ENCODE assay signal across 24 cellular contexts in genomic region chr4:122822466-122822865, GRCh38. TPM values are rescaled to one million over a fixed set of nuclear protein-coding genes. Genes with fewer than 3 reads are reported as not detected.
DNase-seq lines count a peak whose midpoint lies in the region; ATAC-seq, FAIRE-seq and TF ChIP-seq lines count a peak whose summit lies in the region.
"Had no signal": no experiment of that assay in that cellular context is flagged by ENCODE, and none has a peak within 500 bp of the region (broad histone marks: within the 10 kb centered on the region; RNA-seq: fewer than 3 reads in every experiment).

No MANE protein-coding gene starts in this region.

- H3K27me3 ChIP-seq in K562 (ENCODE audit: control insufficient read depth in 2 of 2, insufficient read depth in 2 of 2, low read length in 2 of 2): no peaks in the 10 kb centered on the region
- peaks cover 2 to 8% of the 10 kb centered on the region in 2 donors for H3K27me3 ChIP-seq in small intestine (ENCODE audit: control insufficient read depth in 2 of 2, insufficient read depth in 2 of 2, low read length in 2 of 2)
- H3K27me3 ChIP-seq in lower lobe of right lung (ENCODE audit: low read depth): peaks cover 15% of the 10 kb centered on the region

- FAIRE-seq in A204.1 (lab: Jason Lieb, UNC) (peak; percentile 81), K562 (lab: Jason Lieb, UNC) (no peak), small intestine (lab: Jason Lieb, UNC) (peak; percentile 80)
- FAIRE-seq: A549, D721Med, GM12878 had no signal

- H3K4me2 ChIP-seq in K562 (ENCODE audit: insufficient read depth, low read length): no peak overlapping the region
- H3K4me2 ChIP-seq: A549; BLaER1 treated with 17β-estradiol and CSF1 and Interleukin-3, amounts not matched to agents 10 nM and 100 nM; GM23338 had no signal

- no peak for TF ChIP-seq POLR2A in K562 (conservative IDR thresholded peaks at IDR 0.05)

- H2AFZ ChIP-seq in K562 (ENCODE audit: low read depth, low read length): no peak overlapping the region
- H2AFZ ChIP-seq: GM23338 had no signal

- POLR2A ChIA-PET in HEK293 (lab: Yijun Ruan, JAX): no interaction called here
- POLR2A ChIA-PET in K562 (lab: Yijun Ruan, JAX): no interaction called here

- DNase-seq in K562 (ENCODE audit: extremely low read depth in 1 of 4, low spot score in 3 of 4): no peak
- DNase-seq in small intestine: no peak
- no peak for DNase-seq in lower lobe of right lung
- DNase-seq in DMS114 treated with DMSO at 0.1 percent for 48 hours (lab: John Stamatoyannopoulos, UW; ENCODE audit: unreplicated experiment): no peak
- no peak for DNase-seq in EL
- DNase-seq: ACHN; AML-193; BE2C; CD4-positive, alpha-beta T cell; CD8-positive, alpha-beta memory T cell; DMS 273 treated with DMSO at 0.1 percent for 48 hours; DMS53; DMS79 treated with DMSO at 0.1 percent for 48 hours; GDM1; H9 had no signal

- TF ChIP-seq EP300 in K562 (IDR thresholded peaks at IDR 0.05; ENCODE audit: low read length): no peak

- no peaks in the 10 kb centered on the region for H4K20me1 ChIP-seq in K562 (replicated peaks; ENCODE audit: control insufficient read depth, insufficient read depth, low read length)

- no peaks in the 10 kb centered on the region for H3K9me3 ChIP-seq in HEK293 (ENCODE audit: control insufficient read depth, insufficient read depth, low read depth, low read length)
- H3K9me3 ChIP-seq in K562 (replicated peaks; ENCODE audit: control insufficient read depth, insufficient read depth, low read depth, low read length): no peaks in the 10 kb centered on the region
- no peaks in the 10 kb centered on the region for H3K9me3 ChIP-seq in small intestine (ENCODE audit: control insufficient read depth, low read depth)
- H3K9me3 ChIP-seq in lower lobe of right lung: no peaks in the 10 kb centered on the region
- H3K9me3 ChIP-seq: A549, BE2C had no signal

- TF ChIP-seq CTCF in HEK293 (tag by site-specific recombination; IDR thresholded peaks at IDR 0.05) (no peak), K562 (IDR thresholded peaks at IDR 0.05 in 2 of 3, conservative IDR thresholded peaks at IDR 0.05 in 1 of 3; ENCODE audit: insufficient read depth in 2 of 3, low read depth in 1 of 3, low read length in 3 of 3) (no peak), lower lobe of right lung (IDR thresholded peaks at IDR 0.05) (no peak)

- in situ Hi-C loops in K562 (cut with MboI): no loop called here

- H3K4me1 ChIP-seq in HEK293 (ENCODE audit: control insufficient read depth, insufficient read depth, low read length) (no peaks in the 10 kb centered on the region), K562 (replicated peaks in 1 of 2; ENCODE audit: control insufficient read depth in 2 of 2, insufficient read depth in 2 of 2, low read length in 2 of 2) (peaks cover 6 to 30% of the 10 kb centered on the region in 2 experiments; a peak in 4 of 5 replicates), small intestine (ENCODE audit: control insufficient read depth in 2 of 2, insufficient read depth in 1 of 2, low read depth in 1 of 2, low read length in 1 of 2) (peaks cover 0 to 5% of the 10 kb centered on the region in 2 donors), lower lobe of right lung (no peaks in the 10 kb centered on the region)
- H3K4me1 ChIP-seq: BE2C had no signal

- intact Hi-C loops in K562 (cut with micrococcal nuclease) (no loop called here), lower lobe of right lung (cut with DNase I) (no loop called here)

- H3K36me3 ChIP-seq in HEK293 (ENCODE audit: control insufficient read depth in 2 of 2, insufficient read depth in 1 of 2, low read length in 2 of 2): no peaks in the 10 kb centered on the region
- no peaks in the 10 kb centered on the region for H3K36me3 ChIP-seq in K562 (ENCODE audit: control insufficient read depth, insufficient read depth, low read length)
- no peaks in the 10 kb centered on the region for H3K36me3 ChIP-seq in small intestine (ENCODE audit: control insufficient read depth in 2 of 2, insufficient read depth in 2 of 2, low read length in 2 of 2)
- no peaks in the 10 kb centered on the region for H3K36me3 ChIP-seq in lower lobe of right lung
- H3K36me3 ChIP-seq: BE2C; BLaER1 treated with 17β-estradiol and CSF1 and Interleukin-3, amounts not matched to agents 10 nM and 100 nM had no signal

- no peaks in the 10 kb centered on the region for H3K9me1 ChIP-seq in K562 (ENCODE audit: control insufficient read depth, insufficient read depth, low read length)

- CTCF ChIA-PET in HEK293 (lab: Yijun Ruan, JAX) (no interaction called here), K562 (lab: Yijun Ruan, JAX; ENCODE audit: low intra/inter-chr PET ratio) (no interaction called here)

- no peak overlapping the region for H3K9ac ChIP-seq in K562 (ENCODE audit: insufficient read depth in 1 of 2, low read depth in 2 of 2, low read length in 2 of 2)
- H3K9ac ChIP-seq: BLaER1 treated with 17β-estradiol and CSF1 and Interleukin-3, amounts not matched to agents 10 nM and 100 nM had no signal

- H3K79me2 ChIP-seq in K562 (ENCODE audit: control insufficient read depth, insufficient read depth, low read length): peaks cover 5% of the 10 kb centered on the region

- no peak for ATAC-seq in K562
- ATAC-seq in lower lobe of right lung: no peak
- ATAC-seq: A549, GM12878, GM23338 had no signal

- no TSS peak for BruUV-seq in K562 (replicated peaks; lab: Mats Ljungman, UMichigan)

- H3K4me3 ChIP-seq in HEK293 (ENCODE audit: low read depth, low read length) (no peak overlapping the region), K562 (no peak overlapping the region), small intestine (ENCODE audit: low read depth in 1 of 2, low read length in 2 of 2) (no peak overlapping the region), lower lobe of right lung (no peak overlapping the region)
- H3K4me3 ChIP-seq: A549; BLaER1 treated with 17β-estradiol and CSF1 and Interleukin-3, amounts not matched to agents 10 nM and 100 nM; GM12878; GM23338 had no signal

- TF ChIP-seq RAD21 in K562 (CRISPR knock-in tag; conservative IDR thresholded peaks at IDR 0.05 in 1 of 2, IDR thresholded peaks at IDR 0.05 in 1 of 2): no peak

- H3K27ac ChIP-seq in HEK293 (ENCODE audit: extremely low read depth, low read depth, low read length) (no peak overlapping the region), K562 (ENCODE audit: extremely low read depth, low read depth, low read length) (no peak overlapping the region), small intestine (ENCODE audit: low read depth in 1 of 2, low read length in 1 of 2) (no peak overlapping the region), lower lobe of right lung (no peak overlapping the region)
- H3K27ac ChIP-seq: 22Rv1; BLaER1 treated with 17β-estradiol and CSF1 and Interleukin-3, amounts not matched to agents 10 nM and 100 nM had no signal

- WGBS in K562 (ENCODE audit: insufficient coverage, low coverage, missing lambda C conversion rate): 80% methylated on average over 2 of the region's 2 CpGs
- 92 to 97% (median 95%) methylated on average over 2 of the region's 2 CpGs for WGBS in small intestine, 3 donors

TF ChIP-seq in HEK293, 187 proteins besides CTCF, POLR2A, EP300 and RAD21:
- no peak for TF ChIP-seq ZNF391 (tag by site-specific recombination; IDR thresholded peaks at IDR 0.05; ENCODE audit: borderline replicate concordance, low read depth)
- no peak for TF ChIP-seq ZNF580 (tag by site-specific recombination; IDR thresholded peaks at IDR 0.05)
- TF ChIP-seq SETDB1 (IDR thresholded peaks at IDR 0.05; ENCODE audit: insufficient read length, low read length): peak; percentile 60
- TF ChIP-seq ZNF664 (tag by site-specific recombination; IDR thresholded peaks at IDR 0.05): peak; percentile 79
- TF ChIP-seq ZNF140 (tag by site-specific recombination; IDR thresholded peaks at IDR 0.05): no peak
TF ChIP-seq in HEK293: peak in this region for 2.

TF ChIP-seq in K562, 482 proteins besides CTCF, POLR2A, EP300 and RAD21:
- TF ChIP-seq ZNF398 (CRISPR knock-in tag; IDR thresholded peaks at IDR 0.05): no peak
- TF ChIP-seq PHF8 (IDR thresholded peaks at IDR 0.05; ENCODE audit: borderline replicate concordance, low read length): no peak
- peak; percentile 60 for TF ChIP-seq RBM25 (IDR thresholded peaks at IDR 0.05; ENCODE audit: low read depth, low read length, severe bottlenecking)

RNA-seq across cellular contexts. Expression of gene FGF2, which starts 4.2 kb away (rescaled TPM):
- 4.9 and 13.3 TPM in 2 replicates for total RNA-seq in K562 (2011; cell fraction: chromatin; rRNA removed; ENCODE audit: low replicate concordance)
- total RNA-seq in K562 (2011; cell fraction: nucleolus; rRNA removed): 2.0 and 3.2 TPM in 2 replicates
- 8.3 and 20.0 TPM in 2 replicates for total RNA-seq in K562 (2011; cell fraction: nucleoplasm; rRNA removed)
- total RNA-seq in K562 (2014; rRNA removed): 5.1 and 7.2 TPM in 2 replicates
- total RNA-seq in K562 (2014; rRNA removed; fragmentation: Illumina TruSeq; extraction: Trizol): 11.9 and 13.5 TPM in 2 replicates
- total RNA-seq in K562 (2015; rRNA removed; fragmentation: Illumina TruSeq; extraction: Trizol): 9.1 and 10.8 TPM in 2 replicates
- 16.4 and 19.4 TPM in 2 replicates for total RNA-seq in K562 (2021)
- 7.9 and 15.1 TPM in 2 replicates for polyA plus RNA-seq in K562 (2011; rRNA removed)
- 2.6 and 4.0 TPM in 2 replicates for polyA plus RNA-seq in K562 (2011; cell fraction: cytosol; rRNA removed)
- polyA plus RNA-seq in K562 (2011; cell fraction: nucleus; rRNA removed): 4.9 and 6.5 TPM in 2 replicates
- polyA plus RNA-seq in K562 (2012): 6.8 and 7.1 TPM in 2 replicates
- polyA plus RNA-seq in K562 (2014; fragmentation: Illumina TruSeq; extraction: Trizol): 8.3 and 9.2 TPM in 2 replicates
- 1 to 10 TPM; 2.5 to 2.6 TPM for polyA plus RNA-seq in K562 (2014; fragmentation: Nextera tagmentation; extraction: Ambion mirVana)
- polyA plus RNA-seq in K562 (2014; rRNA removed): 7.8 and 8.1 TPM in 2 replicates
- polyA minus RNA-seq in K562 (2011; rRNA and poly(A)+ RNA removed): 11.7 and 16.9 TPM in 2 replicates
- polyA minus RNA-seq in K562 (2011; cell fraction: cytosol; rRNA and poly(A)+ RNA removed): 4.3 and 7.2 TPM in 2 replicates
- 5.8 and 9.7 TPM in 2 replicates for polyA minus RNA-seq in K562 (2011; cell fraction: nucleus; rRNA and poly(A)+ RNA removed)
- 1 to 10 TPM in 1 of 3 donors, under 1 TPM in 2; 0.22 to 2.6 (median 0.81) TPM for polyA plus RNA-seq in small intestine
- total RNA-seq in lower lobe of right lung: 8.1 TPM
- total RNA-seq: CD4-positive, alpha-beta T cell had no signal
- polyA plus RNA-seq: CD14-positive monocyte; CD8-positive, alpha-beta memory T cell had no signal
